Comparison of ENCODE assay signal across 22 cellular contexts in genomic region chr2:10795508-10796046, GRCh38. TPM values are rescaled to one million over a fixed set of nuclear protein-coding genes. Genes with fewer than 3 reads are reported as not detected.
DNase-seq lines count a peak whose midpoint lies in the region; ATAC-seq, FAIRE-seq and TF ChIP-seq lines count a peak whose summit lies in the region.
"Had no signal": no experiment of that assay in that cellular context is flagged by ENCODE, and none has a peak within 500 bp of the region (broad histone marks: within the 10 kb centered on the region; RNA-seq: fewer than 3 reads in every experiment).

No MANE protein-coding gene starts in this region.

- ATAC-seq in activated CD4-positive, CD25-positive, alpha-beta regulatory T cell treated with anti-CD3 and anti-CD28 coated beads, Interleukin-2, amount 50 U/mL, for 24 hours = peak; percentile 9 to 72
- peak; percentile 81 for ATAC-seq in activated naive CD8-positive, alpha-beta T cell treated with anti-CD3 and anti-CD28 coated beads, Interleukin-2, amount 50 U/mL, for 24 hours
- peak; percentile 24; the same call in 1 of the 3 replicates for ATAC-seq in K562
- peak; percentile 67 for ATAC-seq in stimulated activated naive CD8-positive, alpha-beta T cell treated with anti-CD3 and anti-CD28 coated beads, Interleukin-15, Interleukin-2, amounts not matched to agents 100 U/mL and 50 U/mL, for 24 hours
- no peak for ATAC-seq in GM18907 (IDR thresholded peaks at IDR 0.05; ENCODE audit: unreplicated experiment)
- no peak for ATAC-seq in GM19035 (IDR thresholded peaks at IDR 0.05; ENCODE audit: unreplicated experiment)

- no peak overlapping the region for H3K4me2 ChIP-seq in K562 (ENCODE audit: insufficient read depth, low read length)
- H3K4me2 ChIP-seq: KMS-11 had no signal

- no peaks in the 10 kb centered on the region for H3K27me3 ChIP-seq in K562 (ENCODE audit: control insufficient read depth in 2 of 2, insufficient read depth in 2 of 2, low read length in 2 of 2)

- no peaks in the 10 kb centered on the region for H3K9me3 Mint-ChIP-seq in activated naive CD8-positive, alpha-beta T cell treated with anti-CD3 and anti-CD28 coated beads, Interleukin-2, amount 50 U/mL, for 24 hours
- H3K9me3 Mint-ChIP-seq in activated naive CD8-positive, alpha-beta T cell treated with anti-CD3 and anti-CD28 coated beads for 36 hours = no peaks in the 10 kb centered on the region

- H3K4me3 Mint-ChIP-seq in activated naive CD8-positive, alpha-beta T cell treated with anti-CD3 and anti-CD28 coated beads, Interleukin-2, amount 50 U/mL, for 24 hours = no peak overlapping the region
- H3K4me3 Mint-ChIP-seq in activated naive CD8-positive, alpha-beta T cell treated with anti-CD3 and anti-CD28 coated beads for 36 hours = no peak overlapping the region

- TF ChIP-seq POLR2A in K562 (conservative IDR thresholded peaks at IDR 0.05) = no peak

- peaks cover 64% of the 10 kb centered on the region for H3K36me3 Mint-ChIP-seq in activated naive CD8-positive, alpha-beta T cell treated with anti-CD3 and anti-CD28 coated beads, Interleukin-2, amount 50 U/mL, for 24 hours (ENCODE audit: low read depth)
- H3K36me3 Mint-ChIP-seq in activated naive CD8-positive, alpha-beta T cell treated with anti-CD3 and anti-CD28 coated beads for 36 hours = peaks cover 36% of the 10 kb centered on the region

- H3K4me1 ChIP-seq in K562 (replicated peaks in 1 of 2; ENCODE audit: control insufficient read depth in 2 of 2, insufficient read depth in 2 of 2, low read length in 2 of 2) = peaks cover 0 to 12% of the 10 kb centered on the region in 2 experiments; a peak in 2 of 5 replicates

- no peak for TF ChIP-seq CTCF in K562 (IDR thresholded peaks at IDR 0.05 in 2 of 3, conservative IDR thresholded peaks at IDR 0.05 in 1 of 3; ENCODE audit: insufficient read depth in 2 of 3, low read depth in 1 of 3, low read length in 3 of 3)

- H3K9me3 ChIP-seq in K562 (replicated peaks; ENCODE audit: control insufficient read depth, insufficient read depth, low read depth, low read length) = no peaks in the 10 kb centered on the region

- no peak overlapping the region for H2AFZ ChIP-seq in K562 (ENCODE audit: low read depth, low read length)

- intact Hi-C loops in K562 (cut with micrococcal nuclease) = no loop called here

- peaks cover 53% of the 10 kb centered on the region for H3K79me2 ChIP-seq in K562 (ENCODE audit: control insufficient read depth, insufficient read depth, low read length)

- no peak overlapping the region for H3K9ac ChIP-seq in K562 (ENCODE audit: insufficient read depth in 1 of 2, low read depth in 2 of 2, low read length in 2 of 2)
- H3K9ac ChIP-seq: KMS-11 had no signal

- TF ChIP-seq RAD21 in K562 (CRISPR knock-in tag; conservative IDR thresholded peaks at IDR 0.05 in 1 of 2, IDR thresholded peaks at IDR 0.05 in 1 of 2) = no peak

- H3K36me3 ChIP-seq in K562 (ENCODE audit: control insufficient read depth, insufficient read depth, low read length) = peaks cover 95% of the 10 kb centered on the region

- POLR2A ChIA-PET in K562 (lab: Yijun Ruan, JAX) = interaction anchor here (0.7 to 1.3 kb wide), 3 partner anchors 8 to 26 kb away, joined by 3 to 6 read pairs (median 5); no protein-coding TSS in a partner anchor

- FAIRE-seq in K562 (lab: Jason Lieb, UNC) = no peak
- FAIRE-seq: G401.6 had no signal

- peaks cover 3% of the 10 kb centered on the region for H3K9me1 ChIP-seq in K562 (ENCODE audit: control insufficient read depth, insufficient read depth, low read length)

- DNase-seq in activated CD4-positive, CD25-positive, alpha-beta regulatory T cell (lab: John Stamatoyannopoulos, UW) = no peak
- no peak for DNase-seq in activated naive CD8-positive, alpha-beta T cell treated with anti-CD3 and anti-CD28 coated beads, Interleukin-2, amount 50 U/mL, for 24 hours
- no peak for DNase-seq in activated naive CD8-positive, alpha-beta T cell treated with anti-CD3 and anti-CD28 coated beads for 36 hours
- no peak for DNase-seq in K562 (ENCODE audit: extremely low read depth in 1 of 4, low spot score in 3 of 4)
- no peak for DNase-seq in stimulated activated naive CD8-positive, alpha-beta T cell treated with anti-CD3 and anti-CD28 coated beads, Interleukin-15, Interleukin-2, amounts not matched to agents 100 U/mL and 50 U/mL, for 24 hours
- DNase-seq: AML-193, COR-L47, DMS 273 treated with DMSO at 0.1 percent for 48 hours, H7, MV-4-11, NCI-H187 treated with DMSO at 0.1 percent for 48 hours, NCI-H226, NCI-H524, NCI-H82, OCI-M1 had no signal

- peaks cover 27% of the 10 kb centered on the region for H3K4me1 Mint-ChIP-seq in activated naive CD8-positive, alpha-beta T cell treated with anti-CD3 and anti-CD28 coated beads, Interleukin-2, amount 50 U/mL, for 24 hours
- H3K4me1 Mint-ChIP-seq in activated naive CD8-positive, alpha-beta T cell treated with anti-CD3 and anti-CD28 coated beads for 36 hours = peaks cover 10% of the 10 kb centered on the region

- 67% methylated on average over 7 of the region's 7 CpGs for WGBS in K562 (ENCODE audit: insufficient coverage, low coverage, missing lambda C conversion rate)

- H3K27ac Mint-ChIP-seq in activated naive CD8-positive, alpha-beta T cell treated with anti-CD3 and anti-CD28 coated beads, Interleukin-2, amount 50 U/mL, for 24 hours = no peak overlapping the region
- H3K27ac Mint-ChIP-seq in activated naive CD8-positive, alpha-beta T cell treated with anti-CD3 and anti-CD28 coated beads for 36 hours = no peak overlapping the region

- H3K27ac ChIP-seq in K562 (ENCODE audit: extremely low read depth, low read depth, low read length) = no peak overlapping the region
- H3K27ac ChIP-seq: 22Rv1, C4-2B, KMS-11 had no signal

- no TSS peak for BruUV-seq in K562 (replicated peaks; lab: Mats Ljungman, UMichigan)

- H4K20me1 ChIP-seq in K562 (replicated peaks; ENCODE audit: control insufficient read depth, insufficient read depth, low read length) = peaks cover 26% of the 10 kb centered on the region

- in situ Hi-C loops in K562 (cut with MboI) = no loop called here

- H3K4me3 ChIP-seq in K562 = no peak overlapping the region

- TF ChIP-seq EP300 in K562 (IDR thresholded peaks at IDR 0.05; ENCODE audit: low read length) = no peak

- CTCF ChIA-PET in K562 (lab: Yijun Ruan, JAX; ENCODE audit: low intra/inter-chr PET ratio) = no interaction called here

- H3K27me3 Mint-ChIP-seq in activated naive CD8-positive, alpha-beta T cell treated with anti-CD3 and anti-CD28 coated beads, Interleukin-2, amount 50 U/mL, for 24 hours = no peaks in the 10 kb centered on the region
- no peaks in the 10 kb centered on the region for H3K27me3 Mint-ChIP-seq in activated naive CD8-positive, alpha-beta T cell treated with anti-CD3 and anti-CD28 coated beads for 36 hours

TF ChIP-seq in K562, 482 proteins besides CTCF, POLR2A, EP300 and RAD21 (continues in another document):
- TF ChIP-seq WHSC1 (IDR thresholded peaks at IDR 0.05; ENCODE audit: low read length) (no peak), ZNF449 (CRISPR knock-in tag; IDR thresholded peaks at IDR 0.05) (no peak), ZNF311 (CRISPR knock-in tag; IDR thresholded peaks at IDR 0.05) (no peak), POLR3G (IDR thresholded peaks at IDR 0.05; ENCODE audit: extremely low read depth, insufficient read length, insufficient replicate concordance) (no peak), NKRF (IDR thresholded peaks at IDR 0.05; ENCODE audit: borderline replicate concordance) (no peak), SMARCA5 (IDR thresholded peaks at IDR 0.05) (no peak)

RNA-seq across cellular contexts. Expression of gene PDIA6, which starts 17.0 kb away (rescaled TPM):
- total RNA-seq in activated naive CD8-positive, alpha-beta T cell treated with anti-CD3 and anti-CD28 coated beads for 36 hours = 100 to 1,000 TPM; 147 to 148 TPM
- 169 and 243 TPM in 2 replicates for total RNA-seq in K562 (2011; cell fraction: chromatin; rRNA removed; ENCODE audit: low replicate concordance)
- total RNA-seq in K562 (2011; cell fraction: nucleolus; rRNA removed) = 249 and 253 TPM in 2 replicates
- 314 and 381 TPM in 2 replicates for total RNA-seq in K562 (2011; cell fraction: nucleoplasm; rRNA removed)
- total RNA-seq in K562 (2014; rRNA removed) (171 and 185 TPM in 2 replicates), K562 (2014; rRNA removed; fragmentation: Illumina TruSeq; extraction: Trizol) (226 and 229 TPM in 2 replicates), K562 (2015; rRNA removed; fragmentation: Illumina TruSeq; extraction: Trizol) (226 and 233 TPM in 2 replicates), K562 (2021) (196 and 198 TPM in 2 replicates)
- polyA plus RNA-seq in K562 (2011; rRNA removed) (184 and 234 TPM in 2 replicates), K562 (2014; fragmentation: Illumina TruSeq; extraction: Trizol) (218 and 268 TPM in 2 replicates), K562 (2014; fragmentation: Nextera tagmentation; extraction: Ambion mirVana) (100 to 1,000 TPM; 166 to 257 TPM), K562 (2014; rRNA removed) (189 and 200 TPM in 2 replicates)
- 78.8 and 175 TPM in 2 replicates for polyA plus RNA-seq in K562 (2011; cell fraction: cytosol; rRNA removed)
- 44.2 and 80.3 TPM in 2 replicates for polyA plus RNA-seq in K562 (2011; cell fraction: nucleus; rRNA removed)
- 231 and 241 TPM in 2 replicates for polyA plus RNA-seq in K562 (2012)
- polyA minus RNA-seq in K562 (2011; rRNA and poly(A)+ RNA removed) = 211 and 234 TPM in 2 replicates
- polyA minus RNA-seq in K562 (2011; cell fraction: cytosol; rRNA and poly(A)+ RNA removed) = 74.0 and 79.4 TPM in 2 replicates
- polyA minus RNA-seq in K562 (2011; cell fraction: nucleus; rRNA and poly(A)+ RNA removed) = 19.8 and 37.5 TPM in 2 replicates

Comparison
In these comparisons a context has a peak if more than half of its experiments do, and no peak if none do; other contexts are left out.
1. ATAC-seq: peak in activated CD4-positive, CD25-positive, alpha-beta regulatory T cell treated with anti-CD3 and anti-CD28 coated beads, Interleukin-2, amount 50 U/mL, for 24 hours (2 of 2), activated naive CD8-positive, alpha-beta T cell treated with anti-CD3 and anti-CD28 coated beads, Interleukin-2, amount 50 U/mL, for 24 hours (single experiment), K562 (single experiment) and stimulated activated naive CD8-positive, alpha-beta T cell treated with anti-CD3 and anti-CD28 coated beads, Interleukin-15, Interleukin-2, amounts not matched to agents 100 U/mL and 50 U/mL, for 24 hours (single experiment); none in GM18907 (single experiment) and GM19035 (single experiment).